ENCODE assay signal across 30 cellular contexts in the genomic region with DNA sequence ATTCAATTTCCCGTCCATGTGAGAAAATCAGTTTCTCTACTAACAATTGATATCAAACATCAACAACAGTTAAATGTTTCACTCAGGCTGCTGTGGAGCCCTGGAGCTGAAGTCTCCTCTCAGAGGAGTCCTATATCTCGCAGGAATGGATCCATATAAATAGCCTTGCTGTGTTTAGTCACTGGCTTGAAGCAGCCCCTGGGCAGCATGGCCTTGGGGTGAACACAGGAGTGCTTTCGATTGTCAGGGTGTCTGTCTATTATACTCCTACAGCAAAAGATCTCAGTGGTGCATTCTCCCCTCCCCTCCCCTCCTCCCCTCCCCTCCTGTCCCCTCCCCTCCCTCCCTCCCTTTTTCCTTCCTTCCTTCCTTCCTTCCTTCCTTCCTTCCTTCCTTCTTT.
"Had no signal": no experiment of that assay in that cellular context is flagged by ENCODE, and none has a peak within 500 bp of the region (broad histone marks: within the 10 kb centered on the region; RNA-seq: fewer than 3 reads in every experiment).

No MANE protein-coding gene starts in this region.

- H3K9me3 ChIP-seq: ascending aorta had no signal

- H3K4me1 ChIP-seq: ascending aorta had no signal

- H3K27me3 ChIP-seq: ascending aorta, cardiac muscle cell had no signal

- ATAC-seq: activated CD8-positive, alpha-beta T cell treated with anti-CD3 and anti-CD28 coated beads for 36 hours; activated naive CD4-positive, alpha-beta T cell treated with anti-CD3 and anti-CD28 coated beads, Interleukin-2, amount 50 U/mL, for 72 hours; activated T-cell treated with anti-CD3 and anti-CD28 coated beads, Interleukin-2, amount 50 U/mL, for 4 hours; activated T-cell treated with anti-CD3 and anti-CD28 coated beads, Interleukin-2, amount 50 U/mL, for 72 hours; activated T-helper 17 cell treated with anti-CD3 and anti-CD28 coated beads, Interleukin-2, amount 50 U/mL, for 72 hours had no signal

- H3K4me3 ChIP-seq: ascending aorta, cardiac muscle cell had no signal

- DNase-seq: activated B cell treated with CpG ODN at 0.5 μM for 24 hours; activated CD4-positive, alpha-beta memory T cell treated with anti-CD3 and anti-CD28 coated beads for 36 hours; activated CD4-positive, alpha-beta T cell treated with anti-CD3 and anti-CD28 coated beads for 4 hours; activated CD4-positive, alpha-beta T cell treated with anti-CD3 and anti-CD28 coated beads, Interleukin-2, amount 10 ng/mL, durations not matched to agents 24 days and 14 days; activated CD4-positive, alpha-beta T cell treated with anti-CD3 and anti-CD28 coated beads, Interleukin-2, amount 50 U/mL, for 1 hour; activated CD4-positive, alpha-beta T cell treated with anti-CD3 and anti-CD28 coated beads, Interleukin-2, amount 50 U/mL, for 4 hours; activated CD4-positive, CD25-positive, alpha-beta regulatory T cell treated with anti-CD3 and anti-CD28 coated beads, Interleukin-2, amount 50 U/mL, for 72 hours; activated CD8-positive, alpha-beta memory T cell treated with anti-CD3 and anti-CD28 coated beads, Interleukin-2, amount 50 U/mL, for 4 hours; activated CD8-positive, alpha-beta T cell treated with anti-CD3 and anti-CD28 coated beads for 36 hours; activated effector memory CD4-positive, alpha-beta T cell treated with anti-CD3 and anti-CD28 coated beads, Interleukin-2, amount 50 U/mL, for 16 hours; activated gamma-delta T cell treated with Interleukin-2 at 50 U/mL for 16 hours; activated naive CD4-positive, alpha-beta T cell; activated naive CD4-positive, alpha-beta T cell treated with anti-CD3 and anti-CD28 coated beads for 36 hours; activated naive CD4-positive, alpha-beta T cell treated with anti-CD3 and anti-CD28 coated beads, Interleukin-2, amount 50 U/mL, for 16 hours; activated naive CD8-positive, alpha-beta T cell treated with anti-CD3 and anti-CD28 coated beads for 36 hours; activated T-cell treated with anti-CD3 and anti-CD28 coated beads for 4 hours; activated T-cell treated with anti-CD3 and anti-CD28 coated beads, Interleukin-2, amount 50 U/mL, for 1 hour; activated T-cell treated with anti-CD3 and anti-CD28 coated beads, Interleukin-2, amount 50 U/mL, for 4 hours; activated T-cell treated with anti-CD3 and anti-CD28 coated beads, Interleukin-2, amount 50 U/mL, for 72 hours; amygdala; anterior cingulate cortex; caudate nucleus; cerebellar nuclear complex; T-helper 2 cell; T-helper 9 cell had no signal

- H3K36me3 ChIP-seq: ascending aorta, cardiac muscle cell had no signal

- H3K27ac ChIP-seq: ascending aorta, cardiac muscle cell, VCaP had no signal
